8 cellular contexts compared by ENCODE assay signal in the genomic region with DNA sequence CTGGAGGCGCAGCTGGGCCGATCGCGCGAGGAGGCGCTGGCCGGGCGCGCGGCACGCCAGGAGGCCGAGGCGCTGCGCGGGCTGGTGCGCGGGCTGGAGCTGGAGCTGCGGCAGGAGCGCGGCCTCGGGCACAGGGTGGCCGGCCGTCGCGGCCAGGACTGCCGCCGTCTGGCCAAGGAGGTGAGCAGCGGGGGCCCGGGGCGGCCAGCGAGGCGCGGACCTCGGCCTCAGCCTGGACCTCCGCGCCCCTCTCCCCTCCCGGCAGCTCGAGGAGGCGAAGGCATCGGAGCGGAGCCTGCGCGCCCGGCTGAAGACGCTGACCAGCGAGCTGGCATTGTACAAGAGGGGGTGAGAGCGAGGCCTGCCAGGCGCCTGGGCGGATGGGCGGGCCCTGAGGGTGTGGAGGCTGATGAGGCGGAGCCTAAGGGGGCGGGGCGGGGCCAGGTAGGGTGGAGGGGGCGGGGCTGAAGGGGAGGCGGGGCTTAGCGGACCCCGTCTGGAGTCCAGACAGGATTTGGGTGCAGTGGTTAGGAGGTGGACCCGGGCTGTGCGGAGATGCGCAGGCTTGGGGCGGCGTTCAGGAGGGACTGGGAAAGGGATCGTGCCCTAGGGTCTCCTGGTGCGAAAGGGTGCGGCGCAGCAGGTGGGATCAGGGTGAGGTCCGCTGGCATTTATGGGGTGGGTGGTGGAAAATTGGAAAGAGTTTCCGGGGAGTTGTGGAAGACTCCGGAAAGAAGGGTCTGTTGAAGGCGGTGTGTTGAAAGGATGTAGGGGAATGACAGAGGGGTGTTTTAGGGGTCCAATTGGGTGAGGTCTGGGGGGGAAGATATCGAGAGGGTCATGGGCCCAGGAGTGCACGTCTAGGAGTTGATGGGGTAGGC. TPM values are rescaled to one million over a fixed set of nuclear protein-coding genes. Genes with fewer than 3 reads are reported as not detected.
A peak's percentile ranks its signal among the peaks of the same experiment; 100 is the strongest.
DNase-seq lines count a peak whose midpoint lies in the region; ATAC-seq and TF ChIP-seq lines count a peak whose summit lies in the region.

No MANE protein-coding gene starts in this region.

- peak overlapping the region; percentile 57 for H3K4me3 ChIP-seq in Caco-2 (ENCODE audit: low read depth, low read length)
- peak overlapping the region; percentile 74 to 81 for H3K4me3 ChIP-seq in mucosa of rectum (ENCODE audit: low read length in 2 of 2)

- H3K36me3 ChIP-seq in Caco-2 (ENCODE audit: control insufficient read depth, insufficient read depth, low read length) (no peaks in the 10 kb centered on the region), mucosa of rectum (ENCODE audit: control insufficient read depth in 2 of 2, insufficient read depth in 2 of 2, low read length in 2 of 2) (no peaks in the 10 kb centered on the region)

- H3K4me3 Mint-ChIP-seq in Caco-2 (ENCODE audit: unreplicated experiment): peak overlapping the region; percentile 86
- peak overlapping the region; percentile 61 for H3K4me3 Mint-ChIP-seq in stimulated activated memory B cell treated with anti-CD40 and anti-IgM and Interleukin-4, amounts not matched to agents 10 μg/mL and 1 μg/mL and 100 μg/mL, for 72 hours

- intact Hi-C loops in Caco-2 (cut with micrococcal nuclease; ENCODE audit: unreplicated experiment): loop anchor here (5.0 to 10.0 kb wide), 3 partner anchors 88 to 201 kb away; a partner anchor contains a TSS

- H3K9me3 Mint-ChIP-seq in Caco-2 (ENCODE audit: unreplicated experiment): no peaks in the 10 kb centered on the region
- H3K9me3 Mint-ChIP-seq in stimulated activated memory B cell treated with anti-CD40 and anti-IgM and Interleukin-4, amounts not matched to agents 10 μg/mL and 1 μg/mL and 100 μg/mL, for 72 hours: no peaks in the 10 kb centered on the region

- no TSS peak for BruUV-seq in Caco-2 (replicated peaks; lab: Mats Ljungman, UMichigan)

- no peaks in the 10 kb centered on the region; the same call in 1 of the 2 replicates for H3K27me3 ChIP-seq in Caco-2 (replicated peaks; ENCODE audit: control insufficient read depth, insufficient read depth, low read length)
- peaks cover 6% of the 10 kb centered on the region in 2 donors for H3K27me3 ChIP-seq in mucosa of rectum (ENCODE audit: control insufficient read depth in 2 of 2, insufficient read depth in 2 of 2, low read length in 2 of 2)

- no peak overlapping the region for H3K27ac ChIP-seq in mucosa of rectum (ENCODE audit: low read depth in 2 of 2, low read length in 2 of 2)

- CTCF ChIA-PET in Caco-2 (lab: Charles Lee): interaction anchor here (0.6 to 1.6 kb wide), 7 partner anchors 13 to 198 kb away, joined by 3 to 9 read pairs (median 4); a partner anchor contains a TSS

- H3K27ac Mint-ChIP-seq in Caco-2 (ENCODE audit: unreplicated experiment): peak overlapping the region; percentile 56
- no peak overlapping the region for H3K27ac Mint-ChIP-seq in stimulated activated memory B cell treated with anti-CD40 and anti-IgM and Interleukin-4, amounts not matched to agents 10 μg/mL and 1 μg/mL and 100 μg/mL, for 72 hours

- H3K4me1 ChIP-seq in Caco-2: peaks cover 20% of the 10 kb centered on the region
- peaks cover 14 to 20% of the 10 kb centered on the region in 2 donors for H3K4me1 ChIP-seq in mucosa of rectum (ENCODE audit: control insufficient read depth in 2 of 2, insufficient read depth in 2 of 2, low read length in 2 of 2)

- DNase-seq in Caco-2 (peak; percentile 87 to 90), NCI-H187 (lab: John Stamatoyannopoulos, UW) (peak; percentile 62 to 87)
- DNase-seq in activated CD8-positive, alpha-beta memory T cell treated with anti-CD3 and anti-CD28 coated beads for 1 hour (ENCODE audit: extremely low read depth in 1 of 2, low read depth in 1 of 2): peak; percentile 16 to 50
- DNase-seq in effector CD8-positive, alpha-beta T cell (lab: John Stamatoyannopoulos, UW): peak; percentile 49

- H3K27me3 Mint-ChIP-seq in Caco-2 (ENCODE audit: insufficient read depth, unreplicated experiment): peaks cover 8% of the 10 kb centered on the region
- H3K27me3 Mint-ChIP-seq in stimulated activated memory B cell treated with anti-CD40 and anti-IgM and Interleukin-4, amounts not matched to agents 10 μg/mL and 1 μg/mL and 100 μg/mL, for 72 hours: peaks cover 27% of the 10 kb centered on the region

- POLR2A ChIA-PET in Caco-2 (lab: Charles Lee): interaction anchor here (0.6 kb wide), 1 partner anchor 245 kb away, joined by 4 read pairs; no protein-coding TSS in a partner anchor

- TF ChIP-seq CTCF in Caco-2 (IDR thresholded peaks at IDR 0.05; ENCODE audit: insufficient read depth in 1 of 2, low read depth in 1 of 2, low read length in 1 of 2, severe bottlenecking in 1 of 2, unreplicated experiment in 1 of 2): no peak

- ATAC-seq in stimulated activated memory B cell treated with anti-CD40 and anti-IgM and Interleukin-4, amounts not matched to agents 10 μg/mL and 1 μg/mL and 100 μg/mL, for 72 hours: peak; percentile 48
- ATAC-seq in HG02885 (IDR thresholded peaks at IDR 0.05; ENCODE audit: poor library complexity, unreplicated experiment) (no peak), GM21381 (IDR thresholded peaks at IDR 0.05; ENCODE audit: unreplicated experiment) (no peak)

- H3K36me3 Mint-ChIP-seq in Caco-2 (ENCODE audit: insufficient read depth, unreplicated experiment): peaks cover 6% of the 10 kb centered on the region
- H3K36me3 Mint-ChIP-seq in stimulated activated memory B cell treated with anti-CD40 and anti-IgM and Interleukin-4, amounts not matched to agents 10 μg/mL and 1 μg/mL and 100 μg/mL, for 72 hours: peaks cover 37% of the 10 kb centered on the region

- H3K9me3 ChIP-seq in Caco-2: no peaks in the 10 kb centered on the region
- H3K9me3 ChIP-seq in mucosa of rectum (ENCODE audit: control insufficient read depth in 2 of 2, low read length in 2 of 2): no peaks in the 10 kb centered on the region

- H3K9ac ChIP-seq in mucosa of rectum (ENCODE audit: low read depth in 1 of 2, low read length in 2 of 2): peak overlapping the region in 1 of 2 donors; percentile 50

- H3K4me1 Mint-ChIP-seq in Caco-2 (ENCODE audit: low read depth, unreplicated experiment): peaks cover 21% of the 10 kb centered on the region
- H3K4me1 Mint-ChIP-seq in stimulated activated memory B cell treated with anti-CD40 and anti-IgM and Interleukin-4, amounts not matched to agents 10 μg/mL and 1 μg/mL and 100 μg/mL, for 72 hours: peaks cover 33% of the 10 kb centered on the region

RNA-seq across cellular contexts. Expression of a gene that starts 7.5 kb away (rescaled TPM):
- total RNA-seq in Caco-2 (2022): not detected in 2 replicates

RNA-seq across cellular contexts. Expression of a gene that starts 20.1 kb away (rescaled TPM):
- total RNA-seq in Caco-2 (2022): 17.1 and 21.1 TPM in 2 replicates

RNA-seq across cellular contexts. Expression of a gene that starts 25.5 kb away (rescaled TPM):
- total RNA-seq in Caco-2 (2022): 3.9 and 4.4 TPM in 2 replicates

RNA-seq across cellular contexts. Expression of a gene that starts 41.7 kb away (rescaled TPM):
- 0.05 TPM in 1 of 2 replicates, not detected in the other for total RNA-seq in Caco-2 (2022)

Comparison
In these comparisons a context has a peak if more than half of its experiments do, and no peak if none do; other contexts are left out.
1. DNase-seq: peak in every context shown above with its lines; median percentile 88 in Caco-2; 74 in NCI-H187; 49 in effector CD8-positive, alpha-beta T cell; 33 in activated CD8-positive, alpha-beta memory T cell treated with anti-CD3 and anti-CD28 coated beads for 1 hour.